Comparison of ENCODE assay signal across 1 cellular context in genomic region chr12:3106564-3106963, GRCh38.
TF ChIP-seq lines count a peak whose summit lies in the region.

No MANE protein-coding gene starts in this region.

TF ChIP-seq in SK-N-SH, 30 proteins besides CTCF, POLR2A, EP300 and RAD21:
- TF ChIP-seq USF2 (IDR thresholded peaks at IDR 0.05; ENCODE audit: borderline replicate concordance, low read depth, low read length) (no peak), IRF3 (IDR thresholded peaks at IDR 0.05; ENCODE audit: low read depth, low read length) (no peak), NFIC (IDR thresholded peaks at IDR 0.05; ENCODE audit: borderline replicate concordance) (no peak), SMC3 (IDR thresholded peaks at IDR 0.05; ENCODE audit: low read depth, low read length) (no peak), ELF1 (IDR thresholded peaks at IDR 0.05) (no peak), TCF12 (IDR thresholded peaks at IDR 0.05) (no peak), FOXJ3 (CRISPR knock-in tag; IDR thresholded peaks at IDR 0.05) (no peak), CHD2 (IDR thresholded peaks at IDR 0.05; ENCODE audit: low read length, partially characterized antibody) (no peak)
